In the genomic region with DNA sequence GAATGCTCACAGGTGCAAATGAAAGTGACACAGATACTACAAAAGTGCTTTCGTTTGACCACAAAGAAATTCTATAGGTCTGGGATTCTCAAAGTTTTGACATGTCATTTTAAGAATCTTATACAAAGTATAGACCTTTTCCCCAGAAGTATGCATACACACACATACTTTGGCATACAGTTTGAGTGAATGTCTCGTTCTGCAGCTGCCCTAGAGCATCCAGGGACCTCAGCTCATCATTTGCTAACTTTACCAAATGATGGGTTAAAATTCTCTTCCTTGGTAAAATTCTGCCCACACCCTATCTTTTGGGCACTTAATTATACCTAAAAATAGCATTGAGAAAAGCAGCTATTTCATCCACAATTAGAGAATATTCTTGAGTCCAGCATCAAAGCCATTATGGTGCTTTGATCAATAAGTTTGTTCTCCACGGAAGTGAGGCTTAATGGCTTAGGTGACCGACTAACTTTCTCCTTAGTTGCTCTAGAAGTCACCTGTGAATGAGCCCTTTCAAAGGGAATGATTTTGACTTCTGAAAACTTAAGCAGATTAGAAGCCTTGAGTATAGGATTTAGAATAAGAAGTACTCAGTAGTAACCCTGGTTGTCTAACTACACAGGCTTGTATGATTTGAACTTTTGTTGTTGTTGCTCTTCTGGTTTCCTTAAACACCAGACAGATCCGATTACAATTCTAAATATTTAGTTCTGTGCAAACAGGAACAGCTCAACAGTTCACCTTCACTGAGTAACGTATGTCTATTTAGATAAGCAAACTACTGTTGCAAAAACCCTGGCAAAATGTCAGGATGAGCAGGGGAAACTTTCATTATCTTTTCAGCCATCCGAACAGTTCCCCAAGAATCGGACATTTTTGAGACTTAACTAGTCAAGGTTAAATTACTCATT, we compare ENCODE assay signal across 1 cellular context.
TF ChIP-seq lines count a peak whose summit lies in the region.

No MANE protein-coding gene starts in this region.

TF ChIP-seq in K562, 482 proteins besides CTCF, POLR2A, EP300 and RAD21 (continued from another document and continues in another):
- TF ChIP-seq, protein P1, sequence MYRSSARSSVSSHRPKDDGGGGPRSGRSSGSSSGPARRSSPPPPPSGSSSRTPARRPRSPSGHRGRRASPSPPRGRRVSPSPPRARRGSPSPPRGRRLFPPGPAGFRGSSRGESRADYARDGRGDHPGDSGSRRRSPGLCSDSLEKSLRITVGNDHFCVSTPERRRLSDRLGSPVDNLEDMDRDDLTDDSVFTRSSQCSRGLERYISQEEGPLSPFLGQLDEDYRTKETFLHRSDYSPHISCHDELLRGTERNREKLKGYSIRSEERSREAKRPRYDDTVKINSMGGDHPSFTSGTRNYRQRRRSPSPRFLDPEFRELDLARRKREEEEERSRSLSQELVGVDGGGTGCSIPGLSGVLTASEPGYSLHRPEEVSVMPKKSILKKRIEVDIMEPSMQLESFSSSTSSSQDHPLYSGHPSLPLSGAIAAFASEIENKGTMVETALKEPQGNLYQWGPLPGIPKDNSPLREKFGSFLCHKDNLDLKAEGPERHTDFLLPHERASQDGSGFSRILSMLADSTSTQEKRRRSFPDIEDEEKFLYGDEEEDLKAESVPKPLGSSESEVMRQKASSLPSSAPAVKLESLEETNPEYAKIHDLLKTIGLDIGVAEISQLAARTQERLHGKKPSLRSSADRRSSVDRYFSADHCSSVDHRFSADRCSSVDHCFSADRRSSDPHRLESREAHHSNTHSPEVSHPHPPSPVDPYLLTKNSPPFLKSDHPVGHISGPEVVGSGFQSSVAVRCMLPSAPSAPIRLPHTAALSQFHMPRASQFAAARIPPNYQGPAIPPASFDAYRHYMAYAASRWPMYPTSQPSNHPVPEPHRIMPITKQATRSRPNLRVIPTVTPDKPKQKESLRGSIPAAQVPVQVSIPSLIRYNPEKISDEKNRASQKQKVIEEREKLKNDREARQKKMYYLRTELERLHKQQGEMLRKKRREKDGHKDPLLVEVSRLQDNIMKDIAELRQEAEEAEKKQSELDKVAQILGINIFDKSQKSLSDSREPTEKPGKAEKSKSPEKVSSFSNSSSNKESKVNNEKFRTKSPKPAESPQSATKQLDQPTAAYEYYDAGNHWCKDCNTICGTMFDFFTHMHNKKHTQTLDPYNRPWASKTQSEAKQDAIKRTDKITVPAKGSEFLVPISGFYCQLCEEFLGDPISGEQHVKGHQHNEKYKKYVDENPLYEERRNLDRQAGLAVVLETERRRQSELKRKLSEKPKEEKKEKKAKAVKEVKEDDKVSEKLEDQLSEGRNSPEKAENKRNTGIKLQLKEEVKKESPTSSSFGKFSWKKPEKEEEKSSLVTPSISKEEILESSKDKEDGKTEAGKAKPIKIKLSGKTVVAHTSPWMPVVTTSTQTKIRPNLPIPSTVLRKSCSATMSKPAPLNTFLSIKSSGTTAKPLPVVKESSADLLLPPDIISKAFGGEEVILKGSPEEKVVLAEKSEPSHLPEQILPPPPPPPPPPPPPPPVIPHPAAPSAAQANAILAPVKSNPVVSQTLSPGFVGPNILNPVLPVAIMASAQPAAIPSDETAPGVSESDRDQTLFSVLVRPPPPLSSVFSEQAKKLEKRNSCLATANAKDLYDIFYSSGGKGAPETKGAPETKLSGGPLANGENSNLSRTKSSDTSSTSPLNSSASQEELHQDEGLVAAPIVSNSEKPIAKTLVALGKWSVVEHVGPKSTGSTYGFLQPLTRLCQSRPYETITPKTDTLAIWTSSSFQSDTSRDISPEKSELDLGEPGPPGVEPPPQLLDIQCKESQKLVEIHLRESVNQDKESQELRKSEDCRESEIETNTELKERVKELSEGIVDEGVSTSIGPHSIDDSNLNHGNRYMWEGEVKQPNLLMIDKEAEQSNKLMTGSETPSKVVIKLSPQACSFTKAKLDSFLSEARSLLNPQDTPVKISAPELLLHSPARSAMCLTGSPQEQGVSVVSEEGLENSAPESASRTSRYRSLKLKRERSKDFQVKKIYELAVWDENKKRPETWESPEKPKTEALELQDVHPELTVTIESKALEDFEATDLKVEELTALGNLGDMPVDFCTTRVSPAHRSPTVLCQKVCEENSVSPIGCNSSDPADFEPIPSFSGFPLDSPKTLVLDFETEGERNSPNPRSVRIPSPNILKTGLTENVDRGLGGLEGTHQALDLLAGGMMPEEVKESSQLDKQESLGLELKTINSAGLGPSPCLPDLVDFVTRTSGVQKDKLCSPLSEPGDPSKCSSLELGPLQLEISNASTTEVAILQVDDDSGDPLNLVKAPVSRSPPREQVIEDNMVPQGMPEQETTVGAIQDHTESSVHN (IDR thresholded peaks at IDR 0.05; ENCODE audit: borderline replicate concordance in 1 of 2, low read depth in 1 of 2): 0 out of 4 replicates have a peak, but pooled peaks of 1 of the 2 experiments have one; percentile 13
- TF ChIP-seq HLTF (IDR thresholded peaks at IDR 0.05) (no peak), MED1 (CRISPR knock-in tag; IDR thresholded peaks at IDR 0.05; ENCODE audit: borderline replicate concordance) (no peak), FOS (IDR thresholded peaks at IDR 0.05; ENCODE audit: extremely low read depth, insufficient read length) (no peak), NBN (IDR thresholded peaks at IDR 0.05; ENCODE audit: low read depth) (no peak), SP1 (CRISPR knock-in tag; IDR thresholded peaks at IDR 0.05) (no peak), SETDB1 (IDR thresholded peaks at IDR 0.05; ENCODE audit: low read length) (no peak), FOXM1 (IDR thresholded peaks at IDR 0.05; ENCODE audit: low read depth) (peak; percentile 85), FOXM1 (CRISPR knock-in tag; IDR thresholded peaks at IDR 0.05; ENCODE audit: low read depth) (no peak), NEUROD1 (IDR thresholded peaks at IDR 0.05; ENCODE audit: borderline replicate concordance, low read depth, low read length, partially characterized antibody) (peak; percentile 63), PCBP2 (IDR thresholded peaks at IDR 0.05; ENCODE audit: low read depth, low read length, poor library complexity, severe bottlenecking) (no peak), KDM1A (IDR thresholded peaks at IDR 0.05) (peak in 1 of 2 experiments; percentile 53; a peak in 2 of 4 replicates), USF1 (CRISPR knock-in tag; IDR thresholded peaks at IDR 0.05) (no peak), ZNF121 (CRISPR knock-in tag; conservative IDR thresholded peaks at IDR 0.05) (no peak), SNRNP70 (optimal IDR thresholded peaks at IDR 0.05; ENCODE audit: low read depth, low read length) (no peak), SMAD1 (IDR thresholded peaks at IDR 0.05; ENCODE audit: low read depth, low read length, partially characterized antibody) (peak; percentile 46), GATAD2A (IDR thresholded peaks at IDR 0.05) (0 out of 2 replicates have a peak, but pooled peaks have one; percentile 11), ZNF212 (CRISPR knock-in tag; IDR thresholded peaks at IDR 0.05) (no peak), GTF2B (IDR thresholded peaks at IDR 0.05; ENCODE audit: extremely low read depth, insufficient read length) (no peak), TCFL5 (CRISPR knock-in tag; conservative IDR thresholded peaks at IDR 0.05) (no peak), CBX3 (IDR thresholded peaks at IDR 0.05; ENCODE audit: borderline replicate concordance in 1 of 2, low read length in 2 of 2) (no peak)
- TF ChIP-seq, protein P2, sequence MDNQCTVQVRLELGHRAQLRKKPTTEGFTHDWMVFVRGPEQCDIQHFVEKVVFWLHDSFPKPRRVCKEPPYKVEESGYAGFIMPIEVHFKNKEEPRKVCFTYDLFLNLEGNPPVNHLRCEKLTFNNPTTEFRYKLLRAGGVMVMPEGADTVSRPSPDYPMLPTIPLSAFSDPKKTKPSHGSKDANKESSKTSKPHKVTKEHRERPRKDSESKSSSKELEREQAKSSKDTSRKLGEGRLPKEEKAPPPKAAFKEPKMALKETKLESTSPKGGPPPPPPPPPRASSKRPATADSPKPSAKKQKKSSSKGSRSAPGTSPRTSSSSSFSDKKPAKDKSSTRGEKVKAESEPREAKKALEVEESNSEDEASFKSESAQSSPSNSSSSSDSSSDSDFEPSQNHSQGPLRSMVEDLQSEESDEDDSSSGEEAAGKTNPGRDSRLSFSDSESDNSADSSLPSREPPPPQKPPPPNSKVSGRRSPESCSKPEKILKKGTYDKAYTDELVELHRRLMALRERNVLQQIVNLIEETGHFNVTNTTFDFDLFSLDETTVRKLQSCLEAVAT (IDR thresholded peaks at IDR 0.05): no peak
- TF ChIP-seq, protein P3, sequence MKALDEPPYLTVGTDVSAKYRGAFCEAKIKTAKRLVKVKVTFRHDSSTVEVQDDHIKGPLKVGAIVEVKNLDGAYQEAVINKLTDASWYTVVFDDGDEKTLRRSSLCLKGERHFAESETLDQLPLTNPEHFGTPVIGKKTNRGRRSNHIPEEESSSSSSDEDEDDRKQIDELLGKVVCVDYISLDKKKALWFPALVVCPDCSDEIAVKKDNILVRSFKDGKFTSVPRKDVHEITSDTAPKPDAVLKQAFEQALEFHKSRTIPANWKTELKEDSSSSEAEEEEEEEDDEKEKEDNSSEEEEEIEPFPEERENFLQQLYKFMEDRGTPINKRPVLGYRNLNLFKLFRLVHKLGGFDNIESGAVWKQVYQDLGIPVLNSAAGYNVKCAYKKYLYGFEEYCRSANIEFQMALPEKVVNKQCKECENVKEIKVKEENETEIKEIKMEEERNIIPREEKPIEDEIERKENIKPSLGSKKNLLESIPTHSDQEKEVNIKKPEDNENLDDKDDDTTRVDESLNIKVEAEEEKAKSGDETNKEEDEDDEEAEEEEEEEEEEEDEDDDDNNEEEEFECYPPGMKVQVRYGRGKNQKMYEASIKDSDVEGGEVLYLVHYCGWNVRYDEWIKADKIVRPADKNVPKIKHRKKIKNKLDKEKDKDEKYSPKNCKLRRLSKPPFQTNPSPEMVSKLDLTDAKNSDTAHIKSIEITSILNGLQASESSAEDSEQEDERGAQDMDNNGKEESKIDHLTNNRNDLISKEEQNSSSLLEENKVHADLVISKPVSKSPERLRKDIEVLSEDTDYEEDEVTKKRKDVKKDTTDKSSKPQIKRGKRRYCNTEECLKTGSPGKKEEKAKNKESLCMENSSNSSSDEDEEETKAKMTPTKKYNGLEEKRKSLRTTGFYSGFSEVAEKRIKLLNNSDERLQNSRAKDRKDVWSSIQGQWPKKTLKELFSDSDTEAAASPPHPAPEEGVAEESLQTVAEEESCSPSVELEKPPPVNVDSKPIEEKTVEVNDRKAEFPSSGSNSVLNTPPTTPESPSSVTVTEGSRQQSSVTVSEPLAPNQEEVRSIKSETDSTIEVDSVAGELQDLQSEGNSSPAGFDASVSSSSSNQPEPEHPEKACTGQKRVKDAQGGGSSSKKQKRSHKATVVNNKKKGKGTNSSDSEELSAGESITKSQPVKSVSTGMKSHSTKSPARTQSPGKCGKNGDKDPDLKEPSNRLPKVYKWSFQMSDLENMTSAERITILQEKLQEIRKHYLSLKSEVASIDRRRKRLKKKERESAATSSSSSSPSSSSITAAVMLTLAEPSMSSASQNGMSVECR (CRISPR knock-in tag; IDR thresholded peaks at IDR 0.05): no peak
- TF ChIP-seq, protein P4, sequence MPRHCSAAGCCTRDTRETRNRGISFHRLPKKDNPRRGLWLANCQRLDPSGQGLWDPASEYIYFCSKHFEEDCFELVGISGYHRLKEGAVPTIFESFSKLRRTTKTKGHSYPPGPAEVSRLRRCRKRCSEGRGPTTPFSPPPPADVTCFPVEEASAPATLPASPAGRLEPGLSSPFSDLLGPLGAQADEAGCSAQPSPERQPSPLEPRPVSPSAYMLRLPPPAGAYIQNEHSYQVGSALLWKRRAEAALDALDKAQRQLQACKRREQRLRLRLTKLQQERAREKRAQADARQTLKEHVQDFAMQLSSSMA (CRISPR knock-in tag; IDR thresholded peaks at IDR 0.05): no peak
- TF ChIP-seq, protein P5, sequence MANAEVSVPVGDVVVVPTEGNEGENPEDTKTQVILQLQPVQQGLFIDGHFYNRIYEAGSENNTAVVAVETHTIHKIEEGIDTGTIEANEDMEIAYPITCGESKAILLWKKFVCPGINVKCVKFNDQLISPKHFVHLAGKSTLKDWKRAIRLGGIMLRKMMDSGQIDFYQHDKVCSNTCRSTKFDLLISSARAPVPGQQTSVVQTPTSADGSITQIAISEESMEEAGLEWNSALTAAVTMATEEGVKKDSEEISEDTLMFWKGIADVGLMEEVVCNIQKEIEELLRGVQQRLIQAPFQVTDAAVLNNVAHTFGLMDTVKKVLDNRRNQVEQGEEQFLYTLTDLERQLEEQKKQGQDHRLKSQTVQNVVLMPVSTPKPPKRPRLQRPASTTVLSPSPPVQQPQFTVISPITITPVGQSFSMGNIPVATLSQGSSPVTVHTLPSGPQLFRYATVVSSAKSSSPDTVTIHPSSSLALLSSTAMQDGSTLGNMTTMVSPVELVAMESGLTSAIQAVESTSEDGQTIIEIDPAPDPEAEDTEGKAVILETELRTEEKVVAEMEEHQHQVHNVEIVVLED (CRISPR knock-in tag; IDR thresholded peaks at IDR 0.05): no peak
- TF ChIP-seq, protein P6, sequence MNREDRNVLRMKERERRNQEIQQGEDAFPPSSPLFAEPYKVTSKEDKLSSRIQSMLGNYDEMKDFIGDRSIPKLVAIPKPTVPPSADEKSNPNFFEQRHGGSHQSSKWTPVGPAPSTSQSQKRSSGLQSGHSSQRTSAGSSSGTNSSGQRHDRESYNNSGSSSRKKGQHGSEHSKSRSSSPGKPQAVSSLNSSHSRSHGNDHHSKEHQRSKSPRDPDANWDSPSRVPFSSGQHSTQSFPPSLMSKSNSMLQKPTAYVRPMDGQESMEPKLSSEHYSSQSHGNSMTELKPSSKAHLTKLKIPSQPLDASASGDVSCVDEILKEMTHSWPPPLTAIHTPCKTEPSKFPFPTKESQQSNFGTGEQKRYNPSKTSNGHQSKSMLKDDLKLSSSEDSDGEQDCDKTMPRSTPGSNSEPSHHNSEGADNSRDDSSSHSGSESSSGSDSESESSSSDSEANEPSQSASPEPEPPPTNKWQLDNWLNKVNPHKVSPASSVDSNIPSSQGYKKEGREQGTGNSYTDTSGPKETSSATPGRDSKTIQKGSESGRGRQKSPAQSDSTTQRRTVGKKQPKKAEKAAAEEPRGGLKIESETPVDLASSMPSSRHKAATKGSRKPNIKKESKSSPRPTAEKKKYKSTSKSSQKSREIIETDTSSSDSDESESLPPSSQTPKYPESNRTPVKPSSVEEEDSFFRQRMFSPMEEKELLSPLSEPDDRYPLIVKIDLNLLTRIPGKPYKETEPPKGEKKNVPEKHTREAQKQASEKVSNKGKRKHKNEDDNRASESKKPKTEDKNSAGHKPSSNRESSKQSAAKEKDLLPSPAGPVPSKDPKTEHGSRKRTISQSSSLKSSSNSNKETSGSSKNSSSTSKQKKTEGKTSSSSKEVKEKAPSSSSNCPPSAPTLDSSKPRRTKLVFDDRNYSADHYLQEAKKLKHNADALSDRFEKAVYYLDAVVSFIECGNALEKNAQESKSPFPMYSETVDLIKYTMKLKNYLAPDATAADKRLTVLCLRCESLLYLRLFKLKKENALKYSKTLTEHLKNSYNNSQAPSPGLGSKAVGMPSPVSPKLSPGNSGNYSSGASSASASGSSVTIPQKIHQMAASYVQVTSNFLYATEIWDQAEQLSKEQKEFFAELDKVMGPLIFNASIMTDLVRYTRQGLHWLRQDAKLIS (CRISPR knock-in tag; IDR thresholded peaks at IDR 0.05): no peak
